ENCODE assay signal across 1 cellular context in the genomic region with DNA sequence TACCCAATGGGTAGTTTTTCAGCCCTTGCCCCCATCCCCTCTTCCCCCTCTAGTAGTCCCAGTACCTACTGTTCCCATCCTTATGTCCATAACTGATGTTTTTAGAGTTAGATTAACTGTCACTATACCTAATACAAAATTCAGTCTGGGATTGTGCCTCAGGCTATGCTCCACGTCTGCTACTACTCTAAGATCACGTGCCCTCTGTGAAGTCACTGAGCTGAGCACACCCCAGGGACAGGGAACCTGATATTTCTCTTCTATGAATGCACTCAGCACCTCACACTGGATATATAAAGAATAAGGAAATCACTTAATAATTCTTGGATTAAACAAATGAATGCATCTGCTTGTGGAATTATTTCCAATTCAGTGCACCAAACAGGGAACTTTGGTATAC.
TF ChIP-seq lines count a peak whose summit lies in the region.

No MANE protein-coding gene starts in this region.

TF ChIP-seq in GM23338, 12 proteins besides CTCF, POLR2A, EP300 and RAD21 (continued from another document):
- TF ChIP-seq, protein P1, sequence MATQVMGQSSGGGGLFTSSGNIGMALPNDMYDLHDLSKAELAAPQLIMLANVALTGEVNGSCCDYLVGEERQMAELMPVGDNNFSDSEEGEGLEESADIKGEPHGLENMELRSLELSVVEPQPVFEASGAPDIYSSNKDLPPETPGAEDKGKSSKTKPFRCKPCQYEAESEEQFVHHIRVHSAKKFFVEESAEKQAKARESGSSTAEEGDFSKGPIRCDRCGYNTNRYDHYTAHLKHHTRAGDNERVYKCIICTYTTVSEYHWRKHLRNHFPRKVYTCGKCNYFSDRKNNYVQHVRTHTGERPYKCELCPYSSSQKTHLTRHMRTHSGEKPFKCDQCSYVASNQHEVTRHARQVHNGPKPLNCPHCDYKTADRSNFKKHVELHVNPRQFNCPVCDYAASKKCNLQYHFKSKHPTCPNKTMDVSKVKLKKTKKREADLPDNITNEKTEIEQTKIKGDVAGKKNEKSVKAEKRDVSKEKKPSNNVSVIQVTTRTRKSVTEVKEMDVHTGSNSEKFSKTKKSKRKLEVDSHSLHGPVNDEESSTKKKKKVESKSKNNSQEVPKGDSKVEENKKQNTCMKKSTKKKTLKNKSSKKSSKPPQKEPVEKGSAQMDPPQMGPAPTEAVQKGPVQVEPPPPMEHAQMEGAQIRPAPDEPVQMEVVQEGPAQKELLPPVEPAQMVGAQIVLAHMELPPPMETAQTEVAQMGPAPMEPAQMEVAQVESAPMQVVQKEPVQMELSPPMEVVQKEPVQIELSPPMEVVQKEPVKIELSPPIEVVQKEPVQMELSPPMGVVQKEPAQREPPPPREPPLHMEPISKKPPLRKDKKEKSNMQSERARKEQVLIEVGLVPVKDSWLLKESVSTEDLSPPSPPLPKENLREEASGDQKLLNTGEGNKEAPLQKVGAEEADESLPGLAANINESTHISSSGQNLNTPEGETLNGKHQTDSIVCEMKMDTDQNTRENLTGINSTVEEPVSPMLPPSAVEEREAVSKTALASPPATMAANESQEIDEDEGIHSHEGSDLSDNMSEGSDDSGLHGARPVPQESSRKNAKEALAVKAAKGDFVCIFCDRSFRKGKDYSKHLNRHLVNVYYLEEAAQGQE (IDR thresholded peaks at IDR 0.05; ENCODE audit: unreplicated experiment), result no peak
- no peak for TF ChIP-seq EZH2phosphoT487 (IDR thresholded peaks at IDR 0.05; ENCODE audit: unreplicated experiment)
- TF ChIP-seq, protein P2, sequence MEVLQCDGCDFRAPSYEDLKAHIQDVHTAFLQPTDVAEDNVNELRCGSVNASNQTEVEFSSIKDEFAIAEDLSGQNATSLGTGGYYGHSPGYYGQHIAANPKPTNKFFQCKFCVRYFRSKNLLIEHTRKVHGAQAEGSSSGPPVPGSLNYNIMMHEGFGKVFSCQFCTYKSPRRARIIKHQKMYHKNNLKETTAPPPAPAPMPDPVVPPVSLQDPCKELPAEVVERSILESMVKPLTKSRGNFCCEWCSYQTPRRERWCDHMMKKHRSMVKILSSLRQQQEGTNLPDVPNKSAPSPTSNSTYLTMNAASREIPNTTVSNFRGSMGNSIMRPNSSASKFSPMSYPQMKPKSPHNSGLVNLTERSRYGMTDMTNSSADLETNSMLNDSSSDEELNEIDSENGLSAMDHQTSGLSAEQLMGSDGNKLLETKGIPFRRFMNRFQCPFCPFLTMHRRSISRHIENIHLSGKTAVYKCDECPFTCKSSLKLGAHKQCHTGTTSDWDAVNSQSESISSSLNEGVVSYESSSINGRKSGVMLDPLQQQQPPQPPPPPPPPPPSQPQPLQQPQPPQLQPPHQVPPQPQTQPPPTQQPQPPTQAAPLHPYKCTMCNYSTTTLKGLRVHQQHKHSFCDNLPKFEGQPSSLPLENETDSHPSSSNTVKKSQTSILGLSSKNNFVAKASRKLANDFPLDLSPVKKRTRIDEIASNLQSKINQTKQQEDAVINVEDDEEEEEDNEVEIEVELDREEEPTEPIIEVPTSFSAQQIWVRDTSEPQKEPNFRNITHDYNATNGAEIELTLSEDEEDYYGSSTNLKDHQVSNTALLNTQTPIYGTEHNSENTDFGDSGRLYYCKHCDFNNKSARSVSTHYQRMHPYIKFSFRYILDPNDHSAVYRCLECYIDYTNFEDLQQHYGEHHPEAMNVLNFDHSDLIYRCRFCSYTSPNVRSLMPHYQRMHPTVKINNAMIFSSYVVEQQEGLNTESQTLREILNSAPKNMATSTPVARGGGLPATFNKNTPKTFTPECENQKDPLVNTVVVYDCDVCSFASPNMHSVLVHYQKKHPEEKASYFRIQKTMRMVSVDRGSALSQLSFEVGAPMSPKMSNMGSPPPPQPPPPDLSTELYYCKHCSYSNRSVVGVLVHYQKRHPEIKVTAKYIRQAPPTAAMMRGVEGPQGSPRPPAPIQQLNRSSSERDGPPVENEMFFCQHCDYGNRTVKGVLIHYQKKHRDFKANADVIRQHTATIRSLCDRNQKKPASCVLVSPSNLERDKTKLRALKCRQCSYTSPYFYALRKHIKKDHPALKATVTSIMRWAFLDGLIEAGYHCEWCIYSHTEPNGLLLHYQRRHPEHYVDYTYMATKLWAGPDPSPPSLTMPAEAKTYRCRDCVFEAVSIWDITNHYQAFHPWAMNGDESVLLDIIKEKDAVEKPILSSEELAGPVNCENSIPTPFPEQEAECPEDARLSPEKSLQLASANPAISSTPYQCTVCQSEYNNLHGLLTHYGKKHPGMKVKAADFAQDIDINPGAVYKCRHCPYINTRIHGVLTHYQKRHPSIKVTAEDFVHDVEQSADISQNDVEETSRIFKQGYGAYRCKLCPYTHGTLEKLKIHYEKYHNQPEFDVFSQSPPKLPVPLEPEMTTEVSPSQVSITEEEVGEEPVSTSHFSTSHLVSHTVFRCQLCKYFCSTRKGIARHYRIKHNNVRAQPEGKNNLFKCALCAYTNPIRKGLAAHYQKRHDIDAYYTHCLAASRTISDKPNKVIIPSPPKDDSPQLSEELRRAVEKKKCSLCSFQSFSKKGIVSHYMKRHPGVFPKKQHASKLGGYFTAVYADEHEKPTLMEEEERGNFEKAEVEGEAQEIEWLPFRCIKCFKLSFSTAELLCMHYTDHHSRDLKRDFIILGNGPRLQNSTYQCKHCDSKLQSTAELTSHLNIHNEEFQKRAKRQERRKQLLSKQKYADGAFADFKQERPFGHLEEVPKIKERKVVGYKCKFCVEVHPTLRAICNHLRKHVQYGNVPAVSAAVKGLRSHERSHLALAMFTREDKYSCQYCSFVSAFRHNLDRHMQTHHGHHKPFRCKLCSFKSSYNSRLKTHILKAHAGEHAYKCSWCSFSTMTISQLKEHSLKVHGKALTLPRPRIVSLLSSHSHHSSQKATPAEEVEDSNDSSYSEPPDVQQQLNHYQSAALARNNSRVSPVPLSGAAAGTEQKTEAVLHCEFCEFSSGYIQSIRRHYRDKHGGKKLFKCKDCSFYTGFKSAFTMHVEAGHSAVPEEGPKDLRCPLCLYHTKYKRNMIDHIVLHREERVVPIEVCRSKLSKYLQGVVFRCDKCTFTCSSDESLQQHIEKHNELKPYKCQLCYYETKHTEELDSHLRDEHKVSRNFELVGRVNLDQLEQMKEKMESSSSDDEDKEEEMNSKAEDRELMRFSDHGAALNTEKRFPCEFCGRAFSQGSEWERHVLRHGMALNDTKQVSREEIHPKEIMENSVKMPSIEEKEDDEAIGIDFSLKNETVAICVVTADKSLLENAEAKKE (CRISPR knock-in tag; IDR thresholded peaks at IDR 0.05), result no peak
- no peak for TF ChIP-seq EZH2 (IDR thresholded peaks at IDR 0.05; ENCODE audit: low read depth, unreplicated experiment)
- TF ChIP-seq NANOG (IDR thresholded peaks at IDR 0.05; ENCODE audit: borderline replicate concordance), result no peak
- TF ChIP-seq POLR2AphosphoS5 (IDR thresholded peaks at IDR 0.05; ENCODE audit: low read depth), result no peak
- TF ChIP-seq, protein P3, sequence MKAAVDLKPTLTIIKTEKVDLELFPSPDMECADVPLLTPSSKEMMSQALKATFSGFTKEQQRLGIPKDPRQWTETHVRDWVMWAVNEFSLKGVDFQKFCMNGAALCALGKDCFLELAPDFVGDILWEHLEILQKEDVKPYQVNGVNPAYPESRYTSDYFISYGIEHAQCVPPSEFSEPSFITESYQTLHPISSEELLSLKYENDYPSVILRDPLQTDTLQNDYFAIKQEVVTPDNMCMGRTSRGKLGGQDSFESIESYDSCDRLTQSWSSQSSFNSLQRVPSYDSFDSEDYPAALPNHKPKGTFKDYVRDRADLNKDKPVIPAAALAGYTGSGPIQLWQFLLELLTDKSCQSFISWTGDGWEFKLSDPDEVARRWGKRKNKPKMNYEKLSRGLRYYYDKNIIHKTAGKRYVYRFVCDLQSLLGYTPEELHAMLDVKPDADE (IDR thresholded peaks at IDR 0.05), result no peak
- TF ChIP-seq STAT1 (IDR thresholded peaks at IDR 0.05; ENCODE audit: unreplicated experiment), result no peak
